In genomic region chr12:78951746-78952532, GRCh38 we compare ENCODE assay signal across 14 cellular contexts.
DNase-seq lines count a peak whose midpoint lies in the region; ATAC-seq lines count a peak whose summit lies in the region.
"Had no signal": no experiment of that assay in that cellular context is flagged by ENCODE, and none has a peak within 500 bp of the region (broad histone marks: within the 10 kb centered on the region; RNA-seq: fewer than 3 reads in every experiment).

No MANE protein-coding gene starts in this region.

- no CpG with 5 or more reads among the region's 11 CpGs for WGBS in mesendoderm (ENCODE audit: extremely low coverage, insufficient coverage, low lambda C conversion rate)

- no peak overlapping the region for H2AK5ac ChIP-seq in mesendoderm (ENCODE audit: low read length)

- in situ Hi-C loops in G401 (cut with HindIII; ENCODE audit: low sequenced_read_pairs) = no loop called here

- H4K5ac ChIP-seq in mesendoderm (ENCODE audit: low read length) = no peak overlapping the region

- no peaks in the 10 kb centered on the region for H3K27me3 ChIP-seq in mesendoderm (ENCODE audit: insufficient read depth, low read length, poor library complexity)

- no peaks in the 10 kb centered on the region for H3K79me1 ChIP-seq in mesendoderm (ENCODE audit: low read length)

- H2BK120ac ChIP-seq in mesendoderm (ENCODE audit: low read depth, low read length) = no peak overlapping the region

- DNase-seq in G401 (ENCODE audit: low spot score) = peak; percentile 88
- DNase-seq in NCI-H2107 (lab: John Stamatoyannopoulos, UW) = peak; percentile 29
- DNase-seq in SHP77 (lab: John Stamatoyannopoulos, UW) = peak; percentile 62 to 77
- DNase-seq in lung microvascular endothelial cell (ENCODE audit: low read depth in 2 of 2) = peak; percentile 7 to 43
- no peak for DNase-seq in mesendoderm
- DNase-seq: activated CD4-positive, CD25-positive, alpha-beta regulatory T cell; activated T-cell treated with anti-CD3 and anti-CD28 coated beads for 4 hours; amygdala; CD4-positive, CD25-positive, alpha-beta regulatory T cell; effector CD8-positive, alpha-beta T cell had no signal

- no peak overlapping the region for H3K23ac ChIP-seq in mesendoderm (ENCODE audit: low read length)

- H3K36me3 ChIP-seq in mesendoderm (ENCODE audit: control insufficient read depth, insufficient read depth, low read length) = no peaks in the 10 kb centered on the region

- H3K4ac ChIP-seq in mesendoderm (ENCODE audit: low read depth, low read length) = no peak overlapping the region

- H3K4me1 ChIP-seq in mesendoderm (ENCODE audit: control insufficient read depth, low read depth, low read length) = no peaks in the 10 kb centered on the region
- H3K4me1 ChIP-seq: parathyroid adenoma had no signal

- H2BK15ac ChIP-seq in mesendoderm (replicated peaks; ENCODE audit: low read depth) = no peak overlapping the region

- H3K9ac ChIP-seq in mesendoderm (ENCODE audit: low read length) = no peak overlapping the region
- H3K9ac ChIP-seq: parathyroid adenoma had no signal

- no peak overlapping the region for H3K4me2 ChIP-seq in mesendoderm (ENCODE audit: low read length)

- H3K56ac ChIP-seq in mesendoderm (ENCODE audit: low read length) = no peak overlapping the region

- no peak overlapping the region for H2BK5ac ChIP-seq in mesendoderm (ENCODE audit: low read length)

- H3K18ac ChIP-seq in mesendoderm (ENCODE audit: low read length) = no peak overlapping the region

- H3K27ac ChIP-seq in mesendoderm (ENCODE audit: low read depth, low read length) = no peak overlapping the region
- H3K27ac ChIP-seq: parathyroid adenoma had no signal

- ATAC-seq in GM18909 (IDR thresholded peaks at IDR 0.05; ENCODE audit: poor library complexity, unreplicated experiment) (no peak), GM21529 (IDR thresholded peaks at IDR 0.05; ENCODE audit: unreplicated experiment) (no peak), HG02610 (IDR thresholded peaks at IDR 0.05; ENCODE audit: unreplicated experiment) (no peak)

- no peak overlapping the region for H3K4me3 ChIP-seq in mesendoderm (ENCODE audit: low read length)

- H4K8ac ChIP-seq in mesendoderm (ENCODE audit: low read depth, low read length) = no peak overlapping the region

- no peaks in the 10 kb centered on the region for H3K79me2 ChIP-seq in mesendoderm (ENCODE audit: control insufficient read depth, insufficient read depth, low read length)
- H3K79me2 ChIP-seq: parathyroid adenoma had no signal
